ENCODE assay signal across 12 cellular contexts in the genomic region with DNA sequence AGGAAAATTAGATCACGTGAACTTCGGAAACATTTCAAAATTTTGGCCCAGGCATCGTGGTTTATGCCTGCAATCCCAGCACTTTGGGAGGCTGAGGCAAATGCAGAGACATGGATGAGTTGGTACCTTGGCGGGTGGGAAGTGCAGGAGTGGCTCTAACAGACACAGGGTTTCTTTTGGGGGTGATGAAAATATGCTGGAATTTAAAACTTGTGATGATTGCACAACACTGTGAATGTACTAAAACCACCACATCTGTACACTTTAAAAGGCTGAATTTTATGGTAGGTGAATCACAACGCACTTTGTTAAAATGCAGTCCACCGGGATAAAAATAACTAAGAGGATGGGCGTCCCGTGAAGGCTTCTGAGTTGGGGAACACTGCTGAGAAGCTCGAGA. TPM values are rescaled to one million over a fixed set of nuclear protein-coding genes. Genes with fewer than 3 reads are reported as not detected.
DNase-seq lines count a peak whose midpoint lies in the region; ATAC-seq, FAIRE-seq and TF ChIP-seq lines count a peak whose summit lies in the region.
"Had no signal": no experiment of that assay in that cellular context is flagged by ENCODE, and none has a peak within 500 bp of the region (broad histone marks: within the 10 kb centered on the region; RNA-seq: fewer than 3 reads in every experiment).

No MANE protein-coding gene starts in this region.

- H3K9me3 ChIP-seq in heart left ventricle: no peaks in the 10 kb centered on the region

- H3K4me3 Mint-ChIP-seq in MCF 10A (ENCODE audit: unreplicated experiment): peak overlapping the region; percentile 47
- H3K4me3 Mint-ChIP-seq in activated CD8-positive, alpha-beta T cell treated with anti-CD3 and anti-CD28 coated beads, Interleukin-2, amount 10 ng/mL, durations not matched to agents 7 days and 5 days: no peak overlapping the region

- ATAC-seq in heart left ventricle (no peak), Right ventricle myocardium inferior (no peak), HG03108 (IDR thresholded peaks at IDR 0.05; ENCODE audit: unreplicated experiment) (no peak)
- no peak for ATAC-seq in activated CD8-positive, alpha-beta T cell treated with anti-CD3 and anti-CD28 coated beads, Interleukin-2, amount 10 ng/mL, durations not matched to agents 7 days and 5 days

- H3K36me3 Mint-ChIP-seq in MCF 10A (ENCODE audit: insufficient read depth, unreplicated experiment): no peaks in the 10 kb centered on the region
- H3K36me3 Mint-ChIP-seq in activated CD8-positive, alpha-beta T cell treated with anti-CD3 and anti-CD28 coated beads, Interleukin-2, amount 10 ng/mL, durations not matched to agents 7 days and 5 days (ENCODE audit: low read depth): peaks cover 4% of the 10 kb centered on the region

- peak overlapping the region; percentile 85 for H3K27ac Mint-ChIP-seq in MCF 10A (ENCODE audit: low read depth, unreplicated experiment)
- no peak overlapping the region for H3K27ac Mint-ChIP-seq in activated CD8-positive, alpha-beta T cell treated with anti-CD3 and anti-CD28 coated beads, Interleukin-2, amount 10 ng/mL, durations not matched to agents 7 days and 5 days

- peaks cover 24 to 75% (median 48%) of the 10 kb centered on the region in 12 donors for H3K4me1 ChIP-seq in heart left ventricle

- intact Hi-C loops in heart left ventricle (cut with DNase I): loop anchor here in 4 of 10 donors (5.0 kb wide), 1 partner anchor 40 kb away; no protein-coding TSS in a partner anchor
- intact Hi-C loops in Right ventricle myocardium inferior (cut with DNase I): no loop called here
- intact Hi-C loops in MCF 10A (cut with micrococcal nuclease): no loop called here

- H3K27me3 Mint-ChIP-seq in MCF 10A (ENCODE audit: insufficient read depth, unreplicated experiment): no peaks in the 10 kb centered on the region
- H3K27me3 Mint-ChIP-seq in activated CD8-positive, alpha-beta T cell treated with anti-CD3 and anti-CD28 coated beads, Interleukin-2, amount 10 ng/mL, durations not matched to agents 7 days and 5 days (ENCODE audit: low read depth): no peaks in the 10 kb centered on the region

- H3K27ac ChIP-seq in heart left ventricle: peak overlapping the region in 11 of 12 donors; percentile 47 to 90 (median 81)

- peak overlapping the region in 3 of 12 donors; percentile 22 to 33 (median 22) for H3K4me3 ChIP-seq in heart left ventricle

- no peaks in the 10 kb centered on the region for H3K27me3 ChIP-seq in heart left ventricle

- peaks cover 45% of the 10 kb centered on the region for H3K4me1 Mint-ChIP-seq in MCF 10A (ENCODE audit: insufficient read depth, unreplicated experiment)
- peaks cover 13% of the 10 kb centered on the region for H3K4me1 Mint-ChIP-seq in activated CD8-positive, alpha-beta T cell treated with anti-CD3 and anti-CD28 coated beads, Interleukin-2, amount 10 ng/mL, durations not matched to agents 7 days and 5 days (ENCODE audit: low read depth)

- TF ChIP-seq CTCF in heart left ventricle (IDR thresholded peaks at IDR 0.05) (no peak), MCF 10A (IDR thresholded peaks at IDR 0.05; ENCODE audit: unreplicated experiment) (no peak)

- CTCF ChIA-PET in MCF 10A (lab: Yijun Ruan, JAX): interaction anchor here (0.6 to 1.3 kb wide), 4 partner anchors 11 to 259 kb away, joined by 3 to 7 read pairs (median 3); no protein-coding TSS in a partner anchor
- CTCF ChIA-PET in activated CD8-positive, alpha-beta T cell treated with anti-CD3 and anti-CD28 coated beads, Interleukin-2, amount 10 ng/mL, durations not matched to agents 7 days and 5 days (lab: Charles Lee): no interaction called here

- no peaks in the 10 kb centered on the region for H3K9me3 Mint-ChIP-seq in MCF 10A (ENCODE audit: unreplicated experiment)
- H3K9me3 Mint-ChIP-seq in activated CD8-positive, alpha-beta T cell treated with anti-CD3 and anti-CD28 coated beads, Interleukin-2, amount 10 ng/mL, durations not matched to agents 7 days and 5 days (ENCODE audit: insufficient read depth): no peaks in the 10 kb centered on the region

- no peak for TF ChIP-seq POLR2A in heart left ventricle (IDR thresholded peaks at IDR 0.05)

- peaks cover 3 to 11% (median 8%) of the 10 kb centered on the region in 9 donors for H3K36me3 ChIP-seq in heart left ventricle

- FAIRE-seq in urothelium cell line (lab: Jason Lieb, UNC): no peak

- POLR2A ChIA-PET in MCF 10A (lab: Yijun Ruan, JAX): no interaction called here
- POLR2A ChIA-PET in activated CD8-positive, alpha-beta T cell treated with anti-CD3 and anti-CD28 coated beads, Interleukin-2, amount 10 ng/mL, durations not matched to agents 7 days and 5 days (lab: Charles Lee): interaction anchor here (0.6 kb wide), 1 partner anchor 410 kb away, joined by 3 read pairs; no protein-coding TSS in a partner anchor

- 52 to 60% (median 54%) methylated on average over 9 of the region's 9 CpGs for WGBS in heart left ventricle, 4 donors

- DNase-seq in heart left ventricle: peak in 1 of 5 donors; percentile 10
- DNase-seq in Right ventricle myocardium inferior (ENCODE audit: missing footprints): no peak
- peak; percentile 84 for DNase-seq in MCF 10A (ENCODE audit: unreplicated experiment)
- DNase-seq in kidney glomerular epithelial cell (lab: John Stamatoyannopoulos, UW): peak; percentile 73
- DNase-seq in urothelium cell line (ENCODE audit: low spot score): peak; percentile 30
- no peak for DNase-seq in HK-2 (ENCODE audit: unreplicated experiment)
- no peak for DNase-seq in activated CD8-positive, alpha-beta T cell treated with anti-CD3 and anti-CD28 coated beads, Interleukin-2, amount 10 ng/mL, durations not matched to agents 7 days and 5 days
- DNase-seq: AML-193, islet precursor cell, NCI-H1930, RPMI8226 had no signal

- no TSS peak for BruUV-seq in MCF 10A (replicated peaks; lab: Mats Ljungman, UMichigan)

RNA-seq across cellular contexts. Expression of a gene that starts 47.2 kb away (rescaled TPM):
- total RNA-seq in heart left ventricle (10 to 100 TPM; 21.0 to 45.9 (median 34.9) TPM), Right ventricle myocardium inferior (40.1 TPM), MCF 10A (2022) (53.9 and 59.0 TPM in 2 replicates)
- polyA plus RNA-seq in heart left ventricle: 10 to 100 TPM; 17.8 to 38.2 TPM
- 10 to 100 TPM; 37.3 to 48.7 TPM for total RNA-seq in activated CD8-positive, alpha-beta T cell treated with anti-CD3 and anti-CD28 coated beads, Interleukin-2, amount 10 ng/mL, durations not matched to agents 7 days and 5 days

Comparison
In these comparisons a context has a peak if more than half of its experiments do, and no peak if none do; other contexts are left out.
1. DNase-seq: peak in MCF 10A (single experiment), kidney glomerular epithelial cell (single experiment) and urothelium cell line (single experiment); none in Right ventricle myocardium inferior (single experiment), HK-2 (single experiment) and activated CD8-positive, alpha-beta T cell treated with anti-CD3 and anti-CD28 coated beads, Interleukin-2, amount 10 ng/mL, durations not matched to agents 7 days and 5 days (single experiment).